ENCODE assay signal across 26 cellular contexts in genomic region chr6:168368063-168368835, GRCh38. TPM values are rescaled to one million over a fixed set of nuclear protein-coding genes. Genes with fewer than 3 reads are reported as not detected.
DNase-seq lines count a peak whose midpoint lies in the region; ATAC-seq and TF ChIP-seq lines count a peak whose summit lies in the region.
"Had no signal": no experiment of that assay in that cellular context is flagged by ENCODE, and none has a peak within 500 bp of the region (broad histone marks: within the 10 kb centered on the region; RNA-seq: fewer than 3 reads in every experiment).

No MANE protein-coding gene starts in this region.

- no peaks in the 10 kb centered on the region for H3K9me3 Mint-ChIP-seq in chondrocyte (ENCODE audit: low read depth)
- H3K9me3 Mint-ChIP-seq: activated B cell treated with CpG ODN at 0.5 μM for 24 hours; activated T-cell treated with anti-CD3 and anti-CD28 coated beads, Interleukin-2, amount 50 U/mL, for 4 hours; CD4-positive, alpha-beta T cell had no signal

- H3K9ac ChIP-seq in GM23248 = no peak overlapping the region
- peak overlapping the region in 1 of 2 donors; percentile 17 for H3K9ac ChIP-seq in stomach smooth muscle (ENCODE audit: low read length in 2 of 2)

- H3K27ac ChIP-seq in GM23248 = no peak overlapping the region
- peak overlapping the region; percentile 60 for H3K27ac ChIP-seq in stomach smooth muscle (ENCODE audit: low read length)
- H3K27ac ChIP-seq: SJSA1 had no signal

- no peak overlapping the region for H3K4me3 ChIP-seq in GM23248
- H3K4me3 ChIP-seq in stomach smooth muscle (ENCODE audit: low read length in 2 of 2) = peak overlapping the region in 1 of 2 donors; percentile 21
- H3K4me3 ChIP-seq: GM23338, SJSA1 had no signal

- 33 to 43% methylated on average over 12 of the region's 12 CpGs for WGBS in GM23248 (ENCODE audit: low coverage in 1 of 2, low lambda C conversion rate in 2 of 2, missing lambda C conversion rate in 2 of 2), 2 experiments

- no peaks in the 10 kb centered on the region for H4K20me1 ChIP-seq in GM23248 (ENCODE audit: insufficient read depth)

- DNase-seq in GM23248 (peak; percentile 44), chondrocyte (ENCODE audit: low spot score) (no peak), left kidney (ENCODE audit: low read depth, low spot score) (peak; percentile 55), NCI-H524 (lab: John Stamatoyannopoulos, UW) (no peak)
- DNase-seq: activated B cell treated with CpG ODN at 0.5 μM for 24 hours; activated CD4-positive, alpha-beta T cell treated with anti-CD3 and anti-CD28 coated beads, Interleukin-2, amount 50 U/mL, for 1 hour; activated gamma-delta T cell treated with Interleukin-2 at 50 U/mL for 16 hours; activated T-cell treated with anti-CD3 and anti-CD28 coated beads, Interleukin-2, amount 50 U/mL, for 4 hours; CD4-positive, alpha-beta T cell; effector CD8-positive, alpha-beta T cell; erythroblast; HFFc6; Kasumi-1; midbrain; naive thymus-derived CD8-positive, alpha-beta T cell; NCI-H1694 treated with DMSO at 0.1 percent for 48 hours; NCI-H526 treated with DMSO at 0.1 percent for 48 hours; retina; stimulated activated CD4-positive, alpha-beta T cell treated with anti-CD3 and anti-CD28 coated beads, Interleukin-2, amount 100 ng/mL, for 48 hours had no signal

- peaks cover 3% of the 10 kb centered on the region for H3K27me3 Mint-ChIP-seq in chondrocyte (ENCODE audit: low read depth)
- H3K27me3 Mint-ChIP-seq: CD4-positive, alpha-beta T cell had no signal

- no peak overlapping the region for H3K4me2 ChIP-seq in GM23248 (ENCODE audit: unreplicated experiment)
- H3K4me2 ChIP-seq: GM23338 had no signal

- H3F3A ChIP-seq in GM23248 (ENCODE audit: insufficient read depth) = peaks cover 7% of the 10 kb centered on the region; the same call in 1 of the 2 replicates

- peaks cover 31% of the 10 kb centered on the region for H3K4me1 Mint-ChIP-seq in chondrocyte (ENCODE audit: low read depth)
- H3K4me1 Mint-ChIP-seq: activated B cell treated with CpG ODN at 0.5 μM for 24 hours had no signal

- no peaks in the 10 kb centered on the region for H3K9me2 ChIP-seq in GM23248 (ENCODE audit: insufficient read depth)

- peak overlapping the region; percentile 79 for H3K27ac Mint-ChIP-seq in chondrocyte (ENCODE audit: unreplicated experiment)
- H3K27ac Mint-ChIP-seq: activated B cell treated with CpG ODN at 0.5 μM for 24 hours; CD4-positive, alpha-beta T cell; HFFc6 had no signal

- peak; percentile 48 for TF ChIP-seq CTCF in chondrocyte (IDR thresholded peaks at IDR 0.05)

- H3K36me3 ChIP-seq in GM23248 (ENCODE audit: low read depth) (no peaks in the 10 kb centered on the region), stomach smooth muscle (ENCODE audit: control insufficient read depth in 2 of 2, insufficient read depth in 2 of 2, low read length in 2 of 2) (no peaks in the 10 kb centered on the region)
- H3K36me3 ChIP-seq: SJSA1 had no signal

- H3K36me3 Mint-ChIP-seq in chondrocyte (ENCODE audit: low read depth) = no peaks in the 10 kb centered on the region

- no peaks in the 10 kb centered on the region for H3K27me3 ChIP-seq in GM23248 (replicated peaks; ENCODE audit: insufficient read depth)
- H3K27me3 ChIP-seq in stomach smooth muscle (ENCODE audit: control insufficient read depth in 1 of 2, insufficient read depth in 2 of 2, low read length in 2 of 2) = no peaks in the 10 kb centered on the region
- H3K27me3 ChIP-seq: SJSA1 had no signal

- H3K9me3 ChIP-seq in GM23248 (ENCODE audit: low read depth) (no peaks in the 10 kb centered on the region), stomach smooth muscle (ENCODE audit: control insufficient read depth in 2 of 2, low read length in 2 of 2) (no peaks in the 10 kb centered on the region)

- in situ Hi-C loops in GM23248 (cut with MboI) = loop anchor here (25.0 kb wide), 1 partner anchor 456 kb away; no protein-coding TSS in a partner anchor

- ATAC-seq in HG03097 (IDR thresholded peaks at IDR 0.05; ENCODE audit: low FRiP score, unreplicated experiment) (no peak), GM18502 (IDR thresholded peaks at IDR 0.05; ENCODE audit: poor library complexity, unreplicated experiment) (no peak)
- ATAC-seq: activated T-cell treated with anti-CD3 and anti-CD28 coated beads, Interleukin-2, amount 50 U/mL, for 4 hours; GM23338; naive thymus-derived CD8-positive, alpha-beta T cell; Panc1 had no signal

- H3K79me2 ChIP-seq in GM23248 (ENCODE audit: insufficient read depth) = no peaks in the 10 kb centered on the region

- no peak overlapping the region for H3K4me3 Mint-ChIP-seq in chondrocyte (ENCODE audit: unreplicated experiment)
- H3K4me3 Mint-ChIP-seq: activated B cell treated with CpG ODN at 0.5 μM for 24 hours; activated T-cell treated with anti-CD3 and anti-CD28 coated beads, Interleukin-2, amount 50 U/mL, for 4 hours; CD4-positive, alpha-beta T cell; GM23338; HFFc6; naive thymus-derived CD8-positive, alpha-beta T cell had no signal

- 0 out of 2 replicates have a peak overlapping the region, but pooled peaks have one; percentile 34 for H2AFZ ChIP-seq in GM23248
- H2AFZ ChIP-seq: GM23338 had no signal

- H3K4me1 ChIP-seq in GM23248 (ENCODE audit: insufficient read depth) (no peaks in the 10 kb centered on the region), stomach smooth muscle (ENCODE audit: control insufficient read depth, insufficient read depth, low read length) (peaks cover 27% of the 10 kb centered on the region)
- H3K4me1 ChIP-seq: SJSA1 had no signal

RNA-seq across cellular contexts. Expression of gene DACT2, which starts 48.7 kb away (rescaled TPM):
- not detected in 2 replicates for total RNA-seq in GM23248 (2014; rRNA removed; shearing (Covaris generic))
- polyA plus RNA-seq in GM23248 (2016; fragmentation: Nextera tagmentation; extraction: Ambion mirVana) = not detected in 2 replicates
- 1.4 to 4.6 TPM (median 4.5 TPM) in 3 replicates for total RNA-seq in chondrocyte
- total RNA-seq: activated B cell treated with CpG ODN at 0.5 μM for 24 hours; activated T-cell treated with anti-CD3 and anti-CD28 coated beads, Interleukin-2, amount 50 U/mL, for 4 hours; CD4-positive, alpha-beta T cell; HFFc6; naive thymus-derived CD8-positive, alpha-beta T cell; osteoblast; SJSA1 had no signal
- polyA plus RNA-seq: naive thymus-derived CD8-positive, alpha-beta T cell had no signal

Comparison
In these comparisons a context has a peak if more than half of its experiments do, and no peak if none do; other contexts are left out.
1. DNase-seq: peak in GM23248 (single experiment) and left kidney (single experiment); none in chondrocyte (single experiment) and NCI-H524 (0 of 2).